Comparison of ENCODE assay signal across 1 cellular context in genomic region chr20:51597389-51598231, GRCh38.
TF ChIP-seq lines count a peak whose summit lies in the region.

No MANE protein-coding gene starts in this region.

TF ChIP-seq in HEK293, 187 proteins besides CTCF, POLR2A, EP300 and RAD21 (continued from another document):
- TF ChIP-seq PRDM6 (tag by site-specific recombination; IDR thresholded peaks at IDR 0.05): 0 out of 2 replicates have a peak, but pooled peaks have one; percentile 20
- TF ChIP-seq ZNF398 (tag by site-specific recombination; IDR thresholded peaks at IDR 0.05): no peak
- no peak for TF ChIP-seq PRDM4 (tag by site-specific recombination; IDR thresholded peaks at IDR 0.05)
